Comparison of ENCODE assay signal across 9 cellular contexts in the genomic region with DNA sequence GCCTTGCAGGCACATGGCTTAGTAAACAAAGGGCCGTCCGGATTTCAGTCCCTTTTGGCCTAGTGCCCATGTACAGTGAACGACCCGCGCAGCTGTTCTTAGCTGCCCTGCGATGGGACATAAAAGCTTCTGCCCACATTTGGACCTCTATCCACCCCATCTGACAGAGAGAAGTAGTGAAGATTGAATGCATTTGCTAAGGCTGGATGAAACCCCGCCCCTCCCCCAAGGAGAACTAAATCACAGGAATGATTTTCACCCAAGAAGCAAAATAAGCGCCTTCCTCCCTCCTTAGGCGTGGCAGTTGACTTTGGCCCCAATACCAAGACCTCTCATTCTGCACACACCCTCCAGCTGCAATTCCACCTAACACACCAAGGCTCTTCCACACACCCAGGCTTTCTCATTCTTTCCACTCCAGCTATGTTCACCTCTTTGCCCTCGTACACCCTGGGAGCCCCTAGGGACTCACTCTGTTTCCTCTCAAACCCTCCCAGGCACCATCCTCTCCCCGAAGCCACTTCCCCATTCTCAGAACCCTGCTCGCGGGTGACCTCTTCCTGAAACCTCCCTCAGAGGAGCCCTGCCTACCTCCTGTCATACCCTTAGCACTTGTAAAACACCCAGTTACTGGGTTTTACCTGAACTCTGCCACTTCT. TPM values are rescaled to one million over a fixed set of nuclear protein-coding genes. Genes with fewer than 3 reads are reported as not detected.
A peak's percentile ranks its signal among the peaks of the same experiment; 100 is the strongest.
DNase-seq lines count a peak whose midpoint lies in the region; ATAC-seq, FAIRE-seq and TF ChIP-seq lines count a peak whose summit lies in the region.
"Had no signal": no experiment of that assay in that cellular context is flagged by ENCODE, and none has a peak within 500 bp of the region (broad histone marks: within the 10 kb centered on the region; RNA-seq: fewer than 3 reads in every experiment).

No MANE protein-coding gene starts in this region.

- no peak overlapping the region for H3K4me3 ChIP-seq in left ventricle myocardium inferior
- H3K4me3 ChIP-seq: cardiac muscle cell had no signal

- intact Hi-C loops in left ventricle myocardium inferior (cut with micrococcal nuclease): no loop called here

- peaks cover 6% of the 10 kb centered on the region for H3K9me3 Mint-ChIP-seq in nephron progenitor cell

- DNase-seq in COLO668 (lab: John Stamatoyannopoulos, UW; ENCODE audit: unreplicated experiment): peak; percentile 29
- peak; percentile 75 for DNase-seq in GM19239 (ENCODE audit: insufficient read length, low spot score)
- peak; percentile 16 for DNase-seq in RWPE1 (ENCODE audit: low spot score)
- DNase-seq in left ventricle myocardium inferior: no peak
- no peak for DNase-seq in GOT3 (lab: John Stamatoyannopoulos, UW)
- DNase-seq in stimulated activated CD4-positive, alpha-beta T cell treated with anti-CD3 and anti-CD28 coated beads, Interleukin-2, amount 100 ng/mL, for 48 hours: no peak
- DNase-seq in nephron progenitor cell: no peak

- peaks cover 10% of the 10 kb centered on the region for H3K4me1 ChIP-seq in left ventricle myocardium inferior

- H3K36me3 ChIP-seq in left ventricle myocardium inferior: no peaks in the 10 kb centered on the region
- H3K36me3 ChIP-seq: cardiac muscle cell had no signal

- no peak overlapping the region for H3K4me3 Mint-ChIP-seq in nephron progenitor cell

- CTCF ChIA-PET in RWPE1 (lab: Yijun Ruan, JAX): interaction anchor here (0.5 to 1.0 kb wide), 2 partner anchors 14 to 90 kb away, joined by 3 to 4 read pairs; a partner anchor contains a TSS

- H3K27ac ChIP-seq in RWPE1 (peak overlapping the region; percentile 100), left ventricle myocardium inferior (replicated peaks) (peak overlapping the region; percentile 22)
- H3K27ac ChIP-seq: cardiac muscle cell had no signal

- FAIRE-seq in GM19239 (lab: Jason Lieb, UNC): peak; percentile 97

- peak; percentile 99 for ATAC-seq in HG03139 (IDR thresholded peaks at IDR 0.05; ENCODE audit: unreplicated experiment)

- TF ChIP-seq CTCF in RWPE1 (conservative IDR thresholded peaks at IDR 0.05; ENCODE audit: low read depth) (no peak), left ventricle myocardium inferior (IDR thresholded peaks at IDR 0.05; ENCODE audit: borderline replicate concordance) (no peak), nephron progenitor cell (IDR thresholded peaks at IDR 0.05) (no peak)

- H3K27ac Mint-ChIP-seq in nephron progenitor cell: no peak overlapping the region

- peaks cover 8% of the 10 kb centered on the region for H3K27me3 ChIP-seq in left ventricle myocardium inferior (ENCODE audit: low read depth)

- H3K4me1 Mint-ChIP-seq in nephron progenitor cell: peaks cover 5% of the 10 kb centered on the region

- POLR2A ChIA-PET in RWPE1 (lab: Yijun Ruan, JAX; ENCODE audit: low non-redundant PET): no interaction called here

- H3K36me3 Mint-ChIP-seq in nephron progenitor cell (ENCODE audit: low read depth): no peaks in the 10 kb centered on the region

- peaks cover 21% of the 10 kb centered on the region for H3K27me3 Mint-ChIP-seq in nephron progenitor cell (ENCODE audit: low read depth, poor library complexity)

- no peaks in the 10 kb centered on the region for H3K9me3 ChIP-seq in left ventricle myocardium inferior (replicated peaks)

RNA-seq across cellular contexts. Expression of a gene that starts 14.1 kb away (rescaled TPM):
- total RNA-seq in left ventricle myocardium inferior: 1.4 TPM
- total RNA-seq: cardiac muscle cell had no signal

Comparison
In these comparisons a context has a peak if more than half of its experiments do, and no peak if none do; other contexts are left out.
1. DNase-seq: peak in COLO668 (single experiment), GM19239 (single experiment) and RWPE1 (single experiment); none in left ventricle myocardium inferior (single experiment), GOT3 (single experiment), stimulated activated CD4-positive, alpha-beta T cell treated with anti-CD3 and anti-CD28 coated beads, Interleukin-2, amount 100 ng/mL, for 48 hours (0 of 2) and nephron progenitor cell (single experiment).